Comparison of ENCODE assay signal across 25 cellular contexts in the genomic region with DNA sequence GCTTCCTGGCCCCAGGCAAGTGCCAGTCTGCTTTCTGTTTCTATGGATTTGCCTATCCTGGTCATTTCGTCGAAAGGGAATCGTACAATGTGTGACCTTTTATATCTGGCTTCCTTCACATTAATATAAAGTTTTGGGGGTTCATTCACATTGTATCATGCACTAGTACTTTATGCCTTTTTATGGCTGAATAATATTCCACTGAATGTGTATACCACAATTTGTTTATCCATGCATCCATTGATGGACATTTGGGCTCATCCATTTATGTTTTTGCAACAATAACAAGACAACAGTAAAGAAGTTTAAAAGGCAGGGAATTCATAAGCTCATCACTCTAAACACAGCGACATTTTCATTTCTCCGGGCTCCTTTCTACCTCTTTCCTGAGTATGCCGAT. TPM values are rescaled to one million over a fixed set of nuclear protein-coding genes. Genes with fewer than 3 reads are reported as not detected.
A peak's percentile ranks its signal among the peaks of the same experiment; 100 is the strongest.
DNase-seq lines count a peak whose midpoint lies in the region; ATAC-seq, FAIRE-seq and TF ChIP-seq lines count a peak whose summit lies in the region.
"Had no signal": no experiment of that assay in that cellular context is flagged by ENCODE, and none has a peak within 500 bp of the region (broad histone marks: within the 10 kb centered on the region; RNA-seq: fewer than 3 reads in every experiment).

No MANE protein-coding gene starts in this region.

- no peak overlapping the region for H3K4me2 ChIP-seq in SK-N-SH
- H3K4me2 ChIP-seq: GM23338 had no signal

- no peaks in the 10 kb centered on the region for H3K27me3 ChIP-seq in SK-N-SH (ENCODE audit: insufficient read depth)
- no peaks in the 10 kb centered on the region for H3K27me3 ChIP-seq in tibial artery
- peaks cover 53% of the 10 kb centered on the region for H3K27me3 ChIP-seq in SJCRH30

- H2AFZ ChIP-seq in SK-N-SH (ENCODE audit: low read depth), result no peak overlapping the region
- H2AFZ ChIP-seq: GM23338 had no signal

- H3K27ac ChIP-seq in SK-N-SH (ENCODE audit: low read depth in 2 of 2, low read length in 1 of 2), result no peak overlapping the region
- peak overlapping the region; percentile 80 to 84 for H3K27ac ChIP-seq in tibial artery
- H3K27ac ChIP-seq in SJCRH30, result no peak overlapping the region
- H3K27ac ChIP-seq: 22Rv1 had no signal

- H3K36me3 Mint-ChIP-seq in chondrocyte (ENCODE audit: low read depth) (peaks cover 16% of the 10 kb centered on the region), HFFc6 (ENCODE audit: low read depth) (peaks cover 8% of the 10 kb centered on the region)
- H3K36me3 Mint-ChIP-seq: CD14-positive monocyte had no signal

- TF ChIP-seq CTCF in SK-N-SH (IDR thresholded peaks at IDR 0.05) (no peak), chondrocyte (IDR thresholded peaks at IDR 0.05) (no peak), tibial artery (IDR thresholded peaks at IDR 0.05) (no peak), HFFc6 (IDR thresholded peaks at IDR 0.05) (no peak)

- H3K36me3 ChIP-seq in SK-N-SH (replicated peaks in 1 of 2; ENCODE audit: control insufficient read depth in 1 of 2, insufficient read depth in 2 of 2, low read length in 1 of 2) (no peaks in the 10 kb centered on the region), tibial artery (no peaks in the 10 kb centered on the region), SJCRH30 (no peaks in the 10 kb centered on the region)

- intact Hi-C loops in tibial artery (cut with DNase I; ENCODE audit: low total_unique reads), result no loop called here

- H3K4me1 Mint-ChIP-seq in chondrocyte (ENCODE audit: low read depth), result peaks cover 84% of the 10 kb centered on the region
- peaks cover 5% of the 10 kb centered on the region; the same call in 1 of the 2 replicates for H3K4me1 Mint-ChIP-seq in HFFc6 (ENCODE audit: low read depth)
- H3K4me1 Mint-ChIP-seq: CD8-positive, alpha-beta memory T cell had no signal

- H3K9ac ChIP-seq in SK-N-SH, result no peak overlapping the region

- H3F3A ChIP-seq in SK-N-SH (replicated peaks; ENCODE audit: insufficient read depth), result no peaks in the 10 kb centered on the region

- TF ChIP-seq RAD21 in SK-N-SH (IDR thresholded peaks at IDR 0.05; ENCODE audit: low read length), result no peak

- TF ChIP-seq EP300 in SK-N-SH (IDR thresholded peaks at IDR 0.05; ENCODE audit: borderline replicate concordance in 1 of 2, low read depth in 1 of 2, low read length in 1 of 2), result no peak

- H3K4me3 Mint-ChIP-seq in chondrocyte (ENCODE audit: unreplicated experiment) (no peak overlapping the region), HFFc6 (no peak overlapping the region)
- H3K4me3 Mint-ChIP-seq: B cell; CD14-positive monocyte; CD4-positive, alpha-beta T cell; CD8-positive, alpha-beta memory T cell; GM23338; H9 had no signal

- H4K20me1 ChIP-seq in SK-N-SH (ENCODE audit: insufficient read depth), result peaks cover 14% of the 10 kb centered on the region

- H3K4me1 ChIP-seq in SK-N-SH (ENCODE audit: control insufficient read depth in 1 of 2, insufficient read depth in 2 of 2, low read depth in 1 of 2, low read length in 1 of 2) (peaks cover 0 to 14% of the 10 kb centered on the region in 2 experiments; a peak in 1 of 4 replicates), tibial artery (peaks cover 0 to 89% (median 78%) of the 10 kb centered on the region in 4 donors), SJCRH30 (no peaks in the 10 kb centered on the region)

- H3K79me2 ChIP-seq in SK-N-SH (ENCODE audit: insufficient read depth), result no peaks in the 10 kb centered on the region

- POLR2A ChIA-PET in SK-N-SH (lab: Yijun Ruan, JAX), result no interaction called here

- H3K4me3 ChIP-seq in SK-N-SH (ENCODE audit: low read depth in 2 of 2, low read length in 1 of 2), result no peak overlapping the region
- no peak overlapping the region for H3K4me3 ChIP-seq in tibial artery
- H3K4me3 ChIP-seq in SJCRH30, result no peak overlapping the region
- H3K4me3 ChIP-seq: BLaER1 treated with 17β-estradiol and CSF1 and Interleukin-3, amounts not matched to agents 10 nM and 100 nM; GM12878; GM23338 had no signal

- WGBS in SK-N-SH (ENCODE audit: low lambda C conversion rate), result 92% methylated on average over 6 of the region's 6 CpGs

- H3K27ac Mint-ChIP-seq in chondrocyte (ENCODE audit: unreplicated experiment) (peak overlapping the region; percentile 73), HFFc6 (no peak overlapping the region)
- H3K27ac Mint-ChIP-seq: B cell; CD4-positive, alpha-beta T cell; CD8-positive, alpha-beta memory T cell; GM23338; H9 had no signal

- H3K9me3 Mint-ChIP-seq in chondrocyte (ENCODE audit: low read depth), result no peaks in the 10 kb centered on the region
- H3K9me3 Mint-ChIP-seq in HFFc6, result no peaks in the 10 kb centered on the region
- H3K9me3 Mint-ChIP-seq: CD4-positive, alpha-beta T cell had no signal

- no peaks in the 10 kb centered on the region for H3K9me3 ChIP-seq in SK-N-SH
- H3K9me3 ChIP-seq in tibial artery, result no peaks in the 10 kb centered on the region
- H3K9me3 ChIP-seq in SJCRH30 (replicated peaks), result no peaks in the 10 kb centered on the region

- ATAC-seq in SK-N-SH treated with all-trans-retinoic acid at 6 μM for 48 hours (no peak), GM21528 (IDR thresholded peaks at IDR 0.05; ENCODE audit: low FRiP score, unreplicated experiment) (no peak)
- ATAC-seq: GM12878, GM23338, HCT116 had no signal

- H3K27me3 Mint-ChIP-seq in chondrocyte (ENCODE audit: low read depth) (no peaks in the 10 kb centered on the region), HFFc6 (ENCODE audit: insufficient read depth) (no peaks in the 10 kb centered on the region; the same call in none of the 2 replicates)
- H3K27me3 Mint-ChIP-seq: B cell; CD4-positive, alpha-beta T cell; CD8-positive, alpha-beta memory T cell had no signal

- FAIRE-seq in islet of Langerhans (lab: Jason Lieb, UNC), result peak; percentile 47
- FAIRE-seq: A204.1, D721Med, GM12878, GM19239 had no signal

- DNase-seq in SK-N-SH (no peak), chondrocyte (ENCODE audit: low spot score) (no peak), tibial artery (no peak), SJCRH30 (no peak), HFFc6 (no peak)
- DNase-seq: CD4-positive, alpha-beta T cell; CD8-positive, alpha-beta memory T cell; DMS 273 treated with DMSO at 0.1 percent for 48 hours; DMS79; EL; GDM1; H9 had no signal

- H3K9me2 ChIP-seq in SK-N-SH, result no peaks in the 10 kb centered on the region

- CTCF ChIA-PET in SK-N-SH (lab: Yijun Ruan, JAX), result no interaction called here

TF ChIP-seq in SK-N-SH treated with all-trans-retinoic acid at 6 μM for 48 hours, 23 proteins besides CTCF, POLR2A, EP300 and RAD21 (continues in another document):
- TF ChIP-seq CSDC2 (CRISPR knock-in tag; IDR thresholded peaks at IDR 0.05), result no peak
- TF ChIP-seq, protein P1, sequence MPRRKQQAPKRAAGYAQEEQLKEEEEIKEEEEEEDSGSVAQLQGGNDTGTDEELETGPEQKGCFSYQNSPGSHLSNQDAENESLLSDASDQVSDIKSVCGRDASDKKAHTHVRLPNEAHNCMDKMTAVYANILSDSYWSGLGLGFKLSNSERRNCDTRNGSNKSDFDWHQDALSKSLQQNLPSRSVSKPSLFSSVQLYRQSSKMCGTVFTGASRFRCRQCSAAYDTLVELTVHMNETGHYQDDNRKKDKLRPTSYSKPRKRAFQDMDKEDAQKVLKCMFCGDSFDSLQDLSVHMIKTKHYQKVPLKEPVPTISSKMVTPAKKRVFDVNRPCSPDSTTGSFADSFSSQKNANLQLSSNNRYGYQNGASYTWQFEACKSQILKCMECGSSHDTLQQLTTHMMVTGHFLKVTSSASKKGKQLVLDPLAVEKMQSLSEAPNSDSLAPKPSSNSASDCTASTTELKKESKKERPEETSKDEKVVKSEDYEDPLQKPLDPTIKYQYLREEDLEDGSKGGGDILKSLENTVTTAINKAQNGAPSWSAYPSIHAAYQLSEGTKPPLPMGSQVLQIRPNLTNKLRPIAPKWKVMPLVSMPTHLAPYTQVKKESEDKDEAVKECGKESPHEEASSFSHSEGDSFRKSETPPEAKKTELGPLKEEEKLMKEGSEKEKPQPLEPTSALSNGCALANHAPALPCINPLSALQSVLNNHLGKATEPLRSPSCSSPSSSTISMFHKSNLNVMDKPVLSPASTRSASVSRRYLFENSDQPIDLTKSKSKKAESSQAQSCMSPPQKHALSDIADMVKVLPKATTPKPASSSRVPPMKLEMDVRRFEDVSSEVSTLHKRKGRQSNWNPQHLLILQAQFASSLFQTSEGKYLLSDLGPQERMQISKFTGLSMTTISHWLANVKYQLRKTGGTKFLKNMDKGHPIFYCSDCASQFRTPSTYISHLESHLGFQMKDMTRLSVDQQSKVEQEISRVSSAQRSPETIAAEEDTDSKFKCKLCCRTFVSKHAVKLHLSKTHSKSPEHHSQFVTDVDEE (CRISPR knock-in tag; IDR thresholded peaks at IDR 0.05), result no peak
- peak; percentile 95 for TF ChIP-seq ZNF8 (CRISPR knock-in tag; IDR thresholded peaks at IDR 0.05)

TF ChIP-seq in SK-N-SH, 30 proteins besides CTCF, POLR2A, EP300 and RAD21 (continues in another document):
- TF ChIP-seq, protein P2, sequence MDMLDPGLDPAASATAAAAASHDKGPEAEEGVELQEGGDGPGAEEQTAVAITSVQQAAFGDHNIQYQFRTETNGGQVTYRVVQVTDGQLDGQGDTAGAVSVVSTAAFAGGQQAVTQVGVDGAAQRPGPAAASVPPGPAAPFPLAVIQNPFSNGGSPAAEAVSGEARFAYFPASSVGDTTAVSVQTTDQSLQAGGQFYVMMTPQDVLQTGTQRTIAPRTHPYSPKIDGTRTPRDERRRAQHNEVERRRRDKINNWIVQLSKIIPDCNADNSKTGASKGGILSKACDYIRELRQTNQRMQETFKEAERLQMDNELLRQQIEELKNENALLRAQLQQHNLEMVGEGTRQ (IDR thresholded peaks at IDR 0.05; ENCODE audit: borderline replicate concordance, low read depth, low read length), result no peak
- no peak for TF ChIP-seq FOSL2 (IDR thresholded peaks at IDR 0.05; ENCODE audit: borderline replicate concordance, low read depth)

RNA-seq across cellular contexts. Expression of a gene that starts 50.6 kb away (rescaled TPM):
- polyA plus RNA-seq in SK-N-SH (2012; rRNA removed), result 8.4 and 9.2 TPM in 2 replicates
- 4.4 and 5.8 TPM in 2 replicates for polyA plus RNA-seq in SK-N-SH (2012; cell fraction: cytosol; rRNA removed)
- polyA plus RNA-seq in SK-N-SH (2012; cell fraction: nucleus; rRNA removed), result 5.4 and 7.6 TPM in 2 replicates
- 164 to 184 TPM (median 173 TPM) in 3 replicates for total RNA-seq in chondrocyte
- 0.20 and 0.43 TPM in 2 replicates for total RNA-seq in SJCRH30 (2014; rRNA removed; shearing (Covaris generic))
- 10 to 100 TPM in 1 of 6 experiments, 1 to 10 TPM in 5; 5.9 to 10.4 (median 8.6) TPM for total RNA-seq in HFFc6 (2021; fragmentation: NEBNext Ultra II Directional; extraction: Animal tissue kit (Norgen Biotek cat#: 25700))

Comparison
In these comparisons a context has a peak if more than half of its experiments do, and no peak if none do; other contexts are left out.
1. H3K27ac ChIP-seq: peak in tibial artery (2 of 2); none in SK-N-SH (0 of 2) and SJCRH30 (single experiment).
2. RNA of a gene that starts 50.6 kb away (total RNA-seq): 164 to 184 TPM in chondrocyte; 5.9 to 10.4 TPM in HFFc6 and 0.20 to 0.43 TPM in SJCRH30; every median in the first group is over 10 times any median in the second.